Comparison of ENCODE assay signal across 9 cellular contexts in genomic region chr4:133147365-133147821, GRCh38. TPM values are rescaled to one million over a fixed set of nuclear protein-coding genes. Genes with fewer than 3 reads are reported as not detected.
DNase-seq lines count a peak whose midpoint lies in the region; ATAC-seq and TF ChIP-seq lines count a peak whose summit lies in the region.
"Had no signal": no experiment of that assay in that cellular context is flagged by ENCODE, and none has a peak within 500 bp of the region (broad histone marks: within the 10 kb centered on the region; RNA-seq: fewer than 3 reads in every experiment).

No MANE protein-coding gene starts in this region.

- peak; percentile 31 for DNase-seq in DMS53 treated with DMSO at 0.1 percent for 48 hours (lab: John Stamatoyannopoulos, UW; ENCODE audit: unreplicated experiment)
- DNase-seq in NCI-H748 treated with DMSO at 0.1 percent for 48 hours (lab: John Stamatoyannopoulos, UW): peak; percentile 23
- DNase-seq in fibroblast of the aortic adventitia (ENCODE audit: low read depth): no peak
- DNase-seq in putamen (ENCODE audit: low spot score): peak; percentile 55
- no peak for DNase-seq in SKM-1 (lab: John Stamatoyannopoulos, UW; ENCODE audit: unreplicated experiment)
- DNase-seq in stimulated activated effector memory CD8-positive, alpha-beta T cell treated with anti-CD3 and anti-CD28 coated beads, Interleukin-12 subunit alpha, Interleukin-12 subunit beta, amount 100 ng/mL, for 72 hours (ENCODE audit: low spot score in 2 of 2): no peak
- DNase-seq: activated T-cell treated with anti-CD3 and anti-CD28 coated beads, Interleukin-2, amount 50 U/mL, for 4 hours had no signal

- H3K27ac Mint-ChIP-seq in stimulated activated effector memory CD8-positive, alpha-beta T cell treated with anti-CD3 and anti-CD28 coated beads, Interleukin-12 subunit alpha, Interleukin-12 subunit beta, amount 100 ng/mL, for 72 hours: no peak overlapping the region

- peaks cover 7% of the 10 kb centered on the region for H3K9me3 Mint-ChIP-seq in stimulated activated effector memory CD8-positive, alpha-beta T cell treated with anti-CD3 and anti-CD28 coated beads, Interleukin-12 subunit alpha, Interleukin-12 subunit beta, amount 100 ng/mL, for 72 hours
- H3K9me3 Mint-ChIP-seq: activated T-cell treated with anti-CD3 and anti-CD28 coated beads, Interleukin-2, amount 50 U/mL, for 4 hours had no signal

- no peak for ATAC-seq in HG03521 (IDR thresholded peaks at IDR 0.05; ENCODE audit: unreplicated experiment)
- no peak for ATAC-seq in activated CD4-positive, CD25-positive, alpha-beta regulatory T cell treated with anti-CD3 and anti-CD28 coated beads, Interleukin-2, amount 50 U/mL, for 24 hours
- ATAC-seq in stimulated activated effector memory CD8-positive, alpha-beta T cell treated with anti-CD3 and anti-CD28 coated beads, Interleukin-12 subunit alpha, Interleukin-12 subunit beta, amount 100 ng/mL, for 72 hours: no peak
- ATAC-seq: activated T-cell treated with anti-CD3 and anti-CD28 coated beads, Interleukin-2, amount 50 U/mL, for 4 hours had no signal

- no peak for TF ChIP-seq CTCF in fibroblast of the aortic adventitia (IDR thresholded peaks at IDR 0.05; ENCODE audit: insufficient read depth, low read length)

- H3K4me3 Mint-ChIP-seq in stimulated activated effector memory CD8-positive, alpha-beta T cell treated with anti-CD3 and anti-CD28 coated beads, Interleukin-12 subunit alpha, Interleukin-12 subunit beta, amount 100 ng/mL, for 72 hours: no peak overlapping the region
- H3K4me3 Mint-ChIP-seq: activated T-cell treated with anti-CD3 and anti-CD28 coated beads, Interleukin-2, amount 50 U/mL, for 4 hours had no signal

- peaks cover 12% of the 10 kb centered on the region for H3K36me3 Mint-ChIP-seq in stimulated activated effector memory CD8-positive, alpha-beta T cell treated with anti-CD3 and anti-CD28 coated beads, Interleukin-12 subunit alpha, Interleukin-12 subunit beta, amount 100 ng/mL, for 72 hours

- H3K4me3 ChIP-seq in fibroblast of the aortic adventitia (ENCODE audit: low read depth, low read length): peak overlapping the region; percentile 53

- H3K4me1 Mint-ChIP-seq in stimulated activated effector memory CD8-positive, alpha-beta T cell treated with anti-CD3 and anti-CD28 coated beads, Interleukin-12 subunit alpha, Interleukin-12 subunit beta, amount 100 ng/mL, for 72 hours: no peaks in the 10 kb centered on the region

RNA-seq across cellular contexts. Expression of gene PCDH10, which starts 1.7 kb away (rescaled TPM):
- 6.8 and 16.9 TPM in 2 replicates for total RNA-seq in fibroblast of the aortic adventitia (ENCODE audit: low replicate concordance)
- total RNA-seq: activated T-cell treated with anti-CD3 and anti-CD28 coated beads, Interleukin-2, amount 50 U/mL, for 4 hours had no signal

Comparison
In these comparisons a context has a peak if more than half of its experiments do, and no peak if none do; other contexts are left out.
1. DNase-seq: peak in DMS53 treated with DMSO at 0.1 percent for 48 hours (single experiment), NCI-H748 treated with DMSO at 0.1 percent for 48 hours (single experiment) and putamen (single experiment); none in fibroblast of the aortic adventitia (single experiment), SKM-1 (single experiment) and stimulated activated effector memory CD8-positive, alpha-beta T cell treated with anti-CD3 and anti-CD28 coated beads, Interleukin-12 subunit alpha, Interleukin-12 subunit beta, amount 100 ng/mL, for 72 hours (0 of 2).